11 cellular contexts compared by ENCODE assay signal in the genomic region with DNA sequence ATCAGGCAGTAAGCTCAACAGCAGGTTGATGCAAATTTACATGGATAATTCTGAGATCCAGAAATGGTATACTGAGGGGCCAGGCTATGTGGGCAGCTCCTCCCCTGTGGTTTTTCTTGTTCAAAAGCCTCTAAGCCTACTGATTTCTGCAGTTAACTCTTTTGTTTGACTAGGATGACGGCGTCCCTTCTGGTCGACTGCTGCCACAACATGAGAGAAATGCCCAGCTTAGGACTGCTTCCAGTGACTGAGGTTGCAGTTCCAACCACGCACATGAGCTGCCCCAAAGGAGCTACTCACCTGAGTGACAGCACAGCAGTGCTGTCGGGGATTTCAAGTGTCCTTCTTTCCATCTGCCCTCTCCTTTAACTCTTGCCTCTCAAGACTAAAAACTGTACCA.
DNase-seq lines count a peak whose midpoint lies in the region; ATAC-seq and TF ChIP-seq lines count a peak whose summit lies in the region.
"Had no signal": no experiment of that assay in that cellular context is flagged by ENCODE, and none has a peak within 500 bp of the region (broad histone marks: within the 10 kb centered on the region; RNA-seq: fewer than 3 reads in every experiment).

No MANE protein-coding gene starts in this region.

- no peaks in the 10 kb centered on the region for H3K9me3 Mint-ChIP-seq in neural progenitor cell
- peaks cover 0 to 9% of the 10 kb centered on the region in 2 donors for H3K9me3 Mint-ChIP-seq in effector memory CD8-positive, alpha-beta T cell

- H2AFZ ChIP-seq in MM.1S (ENCODE audit: low read length): no peak overlapping the region
- peak overlapping the region; percentile 64 for H2AFZ ChIP-seq in neural progenitor cell (replicated peaks)

- H3F3A ChIP-seq in MM.1S (ENCODE audit: insufficient read depth, low read length) (no peaks in the 10 kb centered on the region), neural progenitor cell (ENCODE audit: low read depth) (peaks cover 4% of the 10 kb centered on the region)

- no peaks in the 10 kb centered on the region for H3K36me3 ChIP-seq in MM.1S (replicated peaks; ENCODE audit: insufficient read depth, low read length)
- H3K36me3 ChIP-seq in neural progenitor cell: no peaks in the 10 kb centered on the region

- H3K27ac ChIP-seq in MM.1S (ENCODE audit: low read length) (no peak overlapping the region), neural progenitor cell (no peak overlapping the region)

- TF ChIP-seq CTCF in MM.1S (IDR thresholded peaks at IDR 0.05; ENCODE audit: low read length) (no peak), neural progenitor cell (IDR thresholded peaks at IDR 0.05) (peak; percentile 56)

- H3K27ac Mint-ChIP-seq in neural progenitor cell: no peak overlapping the region
- no peak overlapping the region for H3K27ac Mint-ChIP-seq in effector memory CD8-positive, alpha-beta T cell
- H3K27ac Mint-ChIP-seq: immature natural killer cell, naive B cell had no signal

- DNase-seq in ELR (ENCODE audit: low read depth) (peak; percentile 0), MM.1S (peak; percentile 13), astrocyte of the hippocampus (ENCODE audit: low read depth, low spot score) (peak; percentile 31), neural progenitor cell (ENCODE audit: low spot score) (peak; percentile 81)
- no peak for DNase-seq in effector memory CD8-positive, alpha-beta T cell
- DNase-seq: activated T-cell treated with anti-CD3 and anti-CD28 coated beads for 4 hours, immature natural killer cell, naive B cell, NCI-H1105 treated with DMSO at 0.1 percent for 48 hours had no signal

- H3K4me3 ChIP-seq in MM.1S (ENCODE audit: low read length) (no peak overlapping the region), neural progenitor cell (no peak overlapping the region)

- H3K4me2 ChIP-seq in MM.1S (ENCODE audit: low read depth, low read length) (no peak overlapping the region), neural progenitor cell (peak overlapping the region; percentile 40)

- no peaks in the 10 kb centered on the region for H3K36me3 Mint-ChIP-seq in neural progenitor cell
- H3K36me3 Mint-ChIP-seq in effector memory CD8-positive, alpha-beta T cell (ENCODE audit: insufficient read depth): no peaks in the 10 kb centered on the region
- H3K36me3 Mint-ChIP-seq: naive B cell had no signal

- H3K9ac ChIP-seq in MM.1S (ENCODE audit: low read length) (no peak overlapping the region), neural progenitor cell (no peak overlapping the region)

- H4K20me1 ChIP-seq in MM.1S (ENCODE audit: insufficient read depth, low read length): no peaks in the 10 kb centered on the region
- H4K20me1 ChIP-seq in neural progenitor cell (ENCODE audit: low read depth): no peaks in the 10 kb centered on the region

- no peaks in the 10 kb centered on the region for H3K9me2 ChIP-seq in MM.1S (replicated peaks; ENCODE audit: insufficient read depth, low read length)

- H3K4me1 ChIP-seq in MM.1S (ENCODE audit: low read length) (no peaks in the 10 kb centered on the region), neural progenitor cell (peaks cover 5% of the 10 kb centered on the region)

- H3K79me2 ChIP-seq in MM.1S (ENCODE audit: low read length) (no peaks in the 10 kb centered on the region), neural progenitor cell (ENCODE audit: low read depth) (no peaks in the 10 kb centered on the region)

- no peak overlapping the region for H3K4me3 Mint-ChIP-seq in neural progenitor cell
- H3K4me3 Mint-ChIP-seq in effector memory CD8-positive, alpha-beta T cell: no peak overlapping the region
- H3K4me3 Mint-ChIP-seq: immature natural killer cell, naive B cell had no signal

- H3K27me3 ChIP-seq in MM.1S (replicated peaks; ENCODE audit: insufficient read depth, low read length): no peaks in the 10 kb centered on the region
- H3K27me3 ChIP-seq in neural progenitor cell: no peaks in the 10 kb centered on the region

- no peak for ATAC-seq in effector memory CD8-positive, alpha-beta T cell (replicated peaks)
- ATAC-seq in HG03457 (IDR thresholded peaks at IDR 0.05; ENCODE audit: unreplicated experiment) (no peak), HG03139 (IDR thresholded peaks at IDR 0.05; ENCODE audit: unreplicated experiment) (no peak)

- H3K9me3 ChIP-seq in MM.1S (replicated peaks; ENCODE audit: insufficient read depth, low read length): no peaks in the 10 kb centered on the region
- H3K9me3 ChIP-seq in neural progenitor cell (ENCODE audit: low read depth): no peaks in the 10 kb centered on the region

- H3K4me1 Mint-ChIP-seq in neural progenitor cell: peaks cover 7% of the 10 kb centered on the region
- H3K4me1 Mint-ChIP-seq in effector memory CD8-positive, alpha-beta T cell (ENCODE audit: low read depth in 2 of 2): no peaks in the 10 kb centered on the region
- H3K4me1 Mint-ChIP-seq: immature natural killer cell, naive B cell had no signal

- no peaks in the 10 kb centered on the region for H3K27me3 Mint-ChIP-seq in neural progenitor cell (ENCODE audit: insufficient read depth, low read depth)
- no peaks in the 10 kb centered on the region for H3K27me3 Mint-ChIP-seq in effector memory CD8-positive, alpha-beta T cell
- H3K27me3 Mint-ChIP-seq: naive B cell had no signal

Comparison
In these comparisons a context has a peak if more than half of its experiments do, and no peak if none do; other contexts are left out.
1. DNase-seq: peak in ELR (single experiment), MM.1S (single experiment), astrocyte of the hippocampus (single experiment) and neural progenitor cell (single experiment); none in effector memory CD8-positive, alpha-beta T cell (0 of 3).